In genomic region chrY:14246921-14247320, GRCh38 we compare ENCODE assay signal across 15 cellular contexts.
"Had no signal": no experiment of that assay in that cellular context is flagged by ENCODE, and none has a peak within 500 bp of the region (broad histone marks: within the 10 kb centered on the region; RNA-seq: fewer than 3 reads in every experiment).

No MANE protein-coding gene starts in this region.

- DNase-seq: activated CD4-positive, alpha-beta T cell treated with anti-CD3 and anti-CD28 coated beads for 1 hour; activated CD4-positive, alpha-beta T cell treated with anti-CD3 and anti-CD28 coated beads, Interleukin-2, amount 50 U/mL, for 4 hours; activated naive CD4-positive, alpha-beta T cell treated with Interleukin-2 at 50 U/mL for 16 hours; activated T-cell treated with anti-CD3 and anti-CD28 coated beads for 4 hours; cortex of kidney; effector CD4-positive, alpha-beta T cell; foreskin keratinocyte; heart left ventricle; left lung; mesendoderm; right lobe of liver; testis; upper lobe of left lung had no signal

- H3K4me3 ChIP-seq: heart left ventricle, left lung, prostate gland, right lobe of liver, smooth muscle cell, testis, upper lobe of left lung had no signal
